ENCODE assay signal across 15 cellular contexts in genomic region chr1:230749635-230750034, GRCh38. TPM values are rescaled to one million over a fixed set of nuclear protein-coding genes. Genes with fewer than 3 reads are reported as not detected.
DNase-seq lines count a peak whose midpoint lies in the region; ATAC-seq and TF ChIP-seq lines count a peak whose summit lies in the region.
"Had no signal": no experiment of that assay in that cellular context is flagged by ENCODE, and none has a peak within 500 bp of the region (broad histone marks: within the 10 kb centered on the region; RNA-seq: fewer than 3 reads in every experiment).

No MANE protein-coding gene starts in this region.

- peaks cover 27% of the 10 kb centered on the region for H3K4me1 Mint-ChIP-seq in stimulated activated memory B cell treated with anti-CD40 and anti-IgM and Interleukin-4, amounts not matched to agents 10 μg/mL and 1 μg/mL and 100 μg/mL, for 72 hours
- H3K4me1 Mint-ChIP-seq in activated CD4-positive, alpha-beta memory T cell treated with anti-CD3 and anti-CD28 coated beads for 36 hours (ENCODE audit: low read depth) = no peaks in the 10 kb centered on the region
- peaks cover 0 to 3% of the 10 kb centered on the region in 2 donors for H3K4me1 Mint-ChIP-seq in immature natural killer cell

- no peaks in the 10 kb centered on the region for H4K20me1 ChIP-seq in BLaER1 treated with 17β-estradiol and CSF1 and Interleukin-3, amounts not matched to agents 10 nM and 100 nM
- no peaks in the 10 kb centered on the region for H4K20me1 ChIP-seq in hepatocyte (ENCODE audit: insufficient read depth, poor library complexity, severe bottlenecking)

- no peaks in the 10 kb centered on the region for H3K27me3 ChIP-seq in BLaER1 treated with 17β-estradiol and CSF1 and Interleukin-3, amounts not matched to agents 10 nM and 100 nM
- no peaks in the 10 kb centered on the region for H3K27me3 ChIP-seq in hepatocyte

- ATAC-seq in stimulated activated memory B cell treated with anti-CD40 and anti-IgM and Interleukin-4, amounts not matched to agents 10 μg/mL and 1 μg/mL and 100 μg/mL, for 72 hours = no peak

- no peak for TF ChIP-seq CTCF in hepatocyte (IDR thresholded peaks at IDR 0.05; ENCODE audit: poor library complexity)

- no peak overlapping the region for H3K4me3 Mint-ChIP-seq in stimulated activated memory B cell treated with anti-CD40 and anti-IgM and Interleukin-4, amounts not matched to agents 10 μg/mL and 1 μg/mL and 100 μg/mL, for 72 hours
- no peak overlapping the region for H3K4me3 Mint-ChIP-seq in activated CD4-positive, alpha-beta memory T cell treated with anti-CD3 and anti-CD28 coated beads for 36 hours
- H3K4me3 Mint-ChIP-seq in immature natural killer cell = no peak overlapping the region

- no peaks in the 10 kb centered on the region for H3K36me3 ChIP-seq in BLaER1 treated with 17β-estradiol and CSF1 and Interleukin-3, amounts not matched to agents 10 nM and 100 nM
- H3K36me3 ChIP-seq in hepatocyte (replicated peaks; ENCODE audit: insufficient read depth, low read depth) = no peaks in the 10 kb centered on the region

- peak overlapping the region; percentile 10 for H3K27ac Mint-ChIP-seq in stimulated activated memory B cell treated with anti-CD40 and anti-IgM and Interleukin-4, amounts not matched to agents 10 μg/mL and 1 μg/mL and 100 μg/mL, for 72 hours
- no peak overlapping the region for H3K27ac Mint-ChIP-seq in activated CD4-positive, alpha-beta memory T cell treated with anti-CD3 and anti-CD28 coated beads for 36 hours
- H3K27ac Mint-ChIP-seq in immature natural killer cell = no peak overlapping the region

- no peak overlapping the region; a peak in 2 of 22 replicates for H3K9ac ChIP-seq in BLaER1 treated with 17β-estradiol and CSF1 and Interleukin-3, amounts not matched to agents 10 nM and 100 nM
- H3K9ac ChIP-seq: GM23248 had no signal

- intact Hi-C loops in activated CD4-positive, alpha-beta memory T cell treated with anti-CD3 and anti-CD28 coated beads for 36 hours (cut with micrococcal nuclease) = no loop called here

- peak overlapping the region in 6 of 11 experiments; percentile 14 to 43 (median 39); a peak in 6 of 22 replicates for H3K27ac ChIP-seq in BLaER1 treated with 17β-estradiol and CSF1 and Interleukin-3, amounts not matched to agents 10 nM and 100 nM
- peak overlapping the region; percentile 99 for H3K27ac ChIP-seq in hepatocyte
- H3K27ac ChIP-seq: GM23248, PC-9 had no signal

- no peak overlapping the region for H2AFZ ChIP-seq in hepatocyte
- H2AFZ ChIP-seq: GM23248, PC-9 had no signal

- no peaks in the 10 kb centered on the region for H3K79me2 ChIP-seq in hepatocyte

- H3K27me3 Mint-ChIP-seq in stimulated activated memory B cell treated with anti-CD40 and anti-IgM and Interleukin-4, amounts not matched to agents 10 μg/mL and 1 μg/mL and 100 μg/mL, for 72 hours = no peaks in the 10 kb centered on the region
- H3K27me3 Mint-ChIP-seq in activated CD4-positive, alpha-beta memory T cell treated with anti-CD3 and anti-CD28 coated beads for 36 hours = peaks cover 4% of the 10 kb centered on the region
- H3K27me3 Mint-ChIP-seq in immature natural killer cell (ENCODE audit: low read depth in 3 of 3) = peaks cover 2% of the 10 kb centered on the region in 3 donors

- H3K4me2 ChIP-seq in BLaER1 treated with 17β-estradiol and CSF1 and Interleukin-3, amounts not matched to agents 10 nM and 100 nM = peak overlapping the region; percentile 60 to 83 (median 74)
- H3K4me2 ChIP-seq in hepatocyte = no peak overlapping the region
- H3K4me2 ChIP-seq: PC-9 had no signal

- H3K9me3 ChIP-seq in BLaER1 treated with 17β-estradiol and CSF1 and Interleukin-3, amounts not matched to agents 10 nM and 100 nM (replicated peaks in 1 of 11) = no peaks in the 10 kb centered on the region
- no peaks in the 10 kb centered on the region for H3K9me3 ChIP-seq in hepatocyte (ENCODE audit: low read depth)

- DNase-seq in DMS53 (lab: John Stamatoyannopoulos, UW) (peak; percentile 65), hepatocyte (ENCODE audit: low spot score) (no peak), immature natural killer cell (no peak), kidney tubule cell (ENCODE audit: low spot score) (no peak)
- no peak for DNase-seq in activated CD4-positive, alpha-beta memory T cell treated with anti-CD3 and anti-CD28 coated beads for 36 hours
- DNase-seq: DND-41, GF-D8, GM23248, NCI-H1048, NCI-H1694, NCI-H2227 treated with DMSO at 0.1 percent for 48 hours, PC-9 had no signal

- H3K36me3 Mint-ChIP-seq in stimulated activated memory B cell treated with anti-CD40 and anti-IgM and Interleukin-4, amounts not matched to agents 10 μg/mL and 1 μg/mL and 100 μg/mL, for 72 hours = no peaks in the 10 kb centered on the region
- no peaks in the 10 kb centered on the region for H3K36me3 Mint-ChIP-seq in activated CD4-positive, alpha-beta memory T cell treated with anti-CD3 and anti-CD28 coated beads for 36 hours
- no peaks in the 10 kb centered on the region for H3K36me3 Mint-ChIP-seq in immature natural killer cell

- H3K4me3 ChIP-seq in BLaER1 treated with 17β-estradiol and CSF1 and Interleukin-3, amounts not matched to agents 10 nM and 100 nM = peak overlapping the region in 1 of 10 experiments; percentile 3; a peak in 1 of 20 replicates
- no peak overlapping the region for H3K4me3 ChIP-seq in hepatocyte
- H3K4me3 ChIP-seq: GM23248, PC-9 had no signal

- H3K4me1 ChIP-seq in BLaER1 treated with 17β-estradiol and CSF1 and Interleukin-3, amounts not matched to agents 10 nM and 100 nM = peaks cover 33 to 54% (median 50%) of the 10 kb centered on the region in 10 experiments
- H3K4me1 ChIP-seq in hepatocyte (ENCODE audit: insufficient read depth) = peaks cover 65% of the 10 kb centered on the region

- no peaks in the 10 kb centered on the region for H3K9me3 Mint-ChIP-seq in stimulated activated memory B cell treated with anti-CD40 and anti-IgM and Interleukin-4, amounts not matched to agents 10 μg/mL and 1 μg/mL and 100 μg/mL, for 72 hours
- H3K9me3 Mint-ChIP-seq in activated CD4-positive, alpha-beta memory T cell treated with anti-CD3 and anti-CD28 coated beads for 36 hours = no peaks in the 10 kb centered on the region
- H3K9me3 Mint-ChIP-seq in immature natural killer cell = no peaks in the 10 kb centered on the region

- CTCF ChIA-PET in activated CD4-positive, alpha-beta memory T cell treated with anti-CD3 and anti-CD28 coated beads for 36 hours (lab: Charles Lee) = no interaction called here

- 45% methylated on average over 3 of the region's 3 CpGs for WGBS in hepatocyte (ENCODE audit: low lambda C conversion rate, missing lambda C conversion rate)

- POLR2A ChIA-PET in activated CD4-positive, alpha-beta memory T cell treated with anti-CD3 and anti-CD28 coated beads for 36 hours (lab: Charles Lee) = no interaction called here

- no peaks in the 10 kb centered on the region for H3K9me2 ChIP-seq in hepatocyte (replicated peaks; ENCODE audit: insufficient read depth)

RNA-seq across cellular contexts. Expression of gene CAPN9, which starts 2.4 kb away (rescaled TPM):
- total RNA-seq in hepatocyte = 3.1 and 3.7 TPM in 2 replicates
- polyA plus RNA-seq in hepatocyte (0.68 and 0.98 TPM in 2 replicates), immature natural killer cell (not detected)
- total RNA-seq in activated CD4-positive, alpha-beta memory T cell treated with anti-CD3 and anti-CD28 coated beads for 36 hours = not detected
- total RNA-seq: GM23248, PC-9 had no signal
- polyA plus RNA-seq: BJ, GM23248 had no signal

RNA-seq across cellular contexts. Expression of gene AGT, which starts 35.7 kb away (rescaled TPM):
- total RNA-seq in hepatocyte = 476 and 505 TPM in 2 replicates
- polyA plus RNA-seq in hepatocyte (455 and 583 TPM in 2 replicates), immature natural killer cell (not detected)
- total RNA-seq in activated CD4-positive, alpha-beta memory T cell treated with anti-CD3 and anti-CD28 coated beads for 36 hours = not detected
- total RNA-seq: GM23248, PC-9 had no signal
- polyA plus RNA-seq: GM23248 had no signal

Comparison
In these comparisons a context has a peak if more than half of its experiments do, and no peak if none do; other contexts are left out.
1. RNA of gene AGT, which starts 35.7 kb away (total RNA-seq): 476 to 505 TPM in hepatocyte; not detected in activated CD4-positive, alpha-beta memory T cell treated with anti-CD3 and anti-CD28 coated beads for 36 hours; every median in the first group is over 100 times any median in the second.